ENCODE assay signal across 32 cellular contexts in genomic region chr3:169440926-169441325, GRCh38.
"Had no signal": no experiment of that assay in that cellular context is flagged by ENCODE, and none has a peak within 500 bp of the region (broad histone marks: within the 10 kb centered on the region; RNA-seq: fewer than 3 reads in every experiment).

No MANE protein-coding gene starts in this region.

- DNase-seq: activated effector memory CD4-positive, alpha-beta T cell treated with anti-CD3 and anti-CD28 coated beads, Interleukin-2, amount 50 U/mL, for 16 hours; activated effector memory CD4-positive, alpha-beta T cell treated with Interleukin-2 at 50 U/mL for 16 hours; activated gamma-delta T cell; activated gamma-delta T cell treated with Interleukin-2 at 50 U/mL for 16 hours; activated naive CD4-positive, alpha-beta T cell; activated naive CD4-positive, alpha-beta T cell treated with anti-CD3 and anti-CD28 coated beads for 36 hours; activated naive CD4-positive, alpha-beta T cell treated with anti-CD3 and anti-CD28 coated beads, Interleukin-2, amount 10 ng/mL, durations not matched to agents 7 days and 5 days; activated naive CD4-positive, alpha-beta T cell treated with anti-CD3 and anti-CD28 coated beads, Interleukin-2, amount 50 U/mL, for 16 hours; activated naive CD4-positive, alpha-beta T cell treated with Interleukin-2 at 50 U/mL for 16 hours; activated naive CD8-positive, alpha-beta T cell treated with anti-CD3 and anti-CD28 coated beads for 36 hours; activated naive CD8-positive, alpha-beta T cell treated with anti-CD3 and anti-CD28 coated beads, Interleukin-2, amount 10 ng/mL, durations not matched to agents 7 days and 5 days; activated naive CD8-positive, alpha-beta T cell treated with anti-CD3 and anti-CD28 coated beads, Interleukin-2, amount 50 U/mL, for 24 hours; activated T-cell treated with anti-CD3 and anti-CD28 coated beads, Interleukin-2, amount 50 U/mL, for 1 hour; activated T-cell treated with anti-CD3 and anti-CD28 coated beads, Interleukin-2, amount 50 U/mL, for 24 hours; activated T-cell treated with anti-CD3 and anti-CD28 coated beads, Interleukin-2, amount 50 U/mL, for 4 hours; activated T-cell treated with anti-CD3 and anti-CD28 coated beads, Interleukin-2, amount 50 U/mL, for 48 hours; activated T-cell treated with anti-CD3 and anti-CD28 coated beads, Interleukin-2, amount 50 U/mL, for 72 hours; adrenal gland; amniotic stem cell; amygdala; anterior cingulate cortex; aorta; body of pancreas; brain microvascular endothelial cell; caudate nucleus; central memory CD4-positive, alpha-beta T cell; cerebellar nuclear complex had no signal

- H3K4me3 ChIP-seq: adrenal gland, ascending aorta, body of pancreas, breast epithelium, cardiac muscle cell had no signal

- H3K36me3 ChIP-seq: adrenal gland, ascending aorta, brain microvascular endothelial cell, breast epithelium, cardiac muscle cell had no signal

- H3K9me3 ChIP-seq: adrenal gland, ascending aorta, body of pancreas, breast epithelium had no signal

- H3K27ac ChIP-seq: adrenal gland, ascending aorta, body of pancreas, brain microvascular endothelial cell, breast epithelium, cardiac muscle cell had no signal

- H3K27me3 ChIP-seq: adrenal gland, ascending aorta, body of pancreas, brain microvascular endothelial cell, breast epithelium, cardiac muscle cell had no signal

- ATAC-seq: activated naive CD4-positive, alpha-beta T cell treated with anti-CD3 and anti-CD28 coated beads, Interleukin-2, amount 50 U/mL, for 72 hours; activated naive CD8-positive, alpha-beta T cell treated with anti-CD3 and anti-CD28 coated beads, Interleukin-2, amount 50 U/mL, for 24 hours; activated T-cell treated with anti-CD3 and anti-CD28 coated beads, Interleukin-2, amount 50 U/mL, for 4 hours; activated T-cell treated with anti-CD3 and anti-CD28 coated beads, Interleukin-2, amount 50 U/mL, for 72 hours; activated T-helper 17 cell treated with anti-CD3 and anti-CD28 coated beads, Interleukin-2, amount 50 U/mL, for 72 hours; body of pancreas had no signal

- H3K4me1 ChIP-seq: adrenal gland, ascending aorta, body of pancreas, breast epithelium had no signal
